Comparison of ENCODE assay signal across 1 cellular context in the genomic region with DNA sequence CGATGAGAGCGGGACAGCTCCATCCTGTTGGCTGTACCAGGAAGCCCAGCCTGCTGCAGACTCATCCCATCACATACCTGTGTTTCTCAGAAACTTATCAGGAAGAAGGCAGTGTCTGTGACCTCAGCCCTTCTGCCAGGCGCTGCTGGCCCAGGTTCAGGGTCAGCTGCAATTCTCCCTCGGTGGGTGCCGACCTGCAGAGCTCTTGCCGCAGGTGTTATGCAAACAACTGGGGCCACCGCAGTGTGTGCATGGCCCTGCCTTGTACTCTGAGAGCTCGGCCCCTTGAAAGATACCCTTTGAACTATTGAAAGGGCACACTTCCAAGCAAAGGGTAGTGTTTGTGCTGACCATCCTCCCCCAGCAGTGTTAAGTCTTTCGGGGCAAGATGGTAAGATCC.
TF ChIP-seq lines count a peak whose summit lies in the region.

No MANE protein-coding gene starts in this region.

TF ChIP-seq in HepG2, 621 proteins besides CTCF, POLR2A, EP300 and RAD21 (continued from another document and continues in another):
- TF ChIP-seq, protein P1, sequence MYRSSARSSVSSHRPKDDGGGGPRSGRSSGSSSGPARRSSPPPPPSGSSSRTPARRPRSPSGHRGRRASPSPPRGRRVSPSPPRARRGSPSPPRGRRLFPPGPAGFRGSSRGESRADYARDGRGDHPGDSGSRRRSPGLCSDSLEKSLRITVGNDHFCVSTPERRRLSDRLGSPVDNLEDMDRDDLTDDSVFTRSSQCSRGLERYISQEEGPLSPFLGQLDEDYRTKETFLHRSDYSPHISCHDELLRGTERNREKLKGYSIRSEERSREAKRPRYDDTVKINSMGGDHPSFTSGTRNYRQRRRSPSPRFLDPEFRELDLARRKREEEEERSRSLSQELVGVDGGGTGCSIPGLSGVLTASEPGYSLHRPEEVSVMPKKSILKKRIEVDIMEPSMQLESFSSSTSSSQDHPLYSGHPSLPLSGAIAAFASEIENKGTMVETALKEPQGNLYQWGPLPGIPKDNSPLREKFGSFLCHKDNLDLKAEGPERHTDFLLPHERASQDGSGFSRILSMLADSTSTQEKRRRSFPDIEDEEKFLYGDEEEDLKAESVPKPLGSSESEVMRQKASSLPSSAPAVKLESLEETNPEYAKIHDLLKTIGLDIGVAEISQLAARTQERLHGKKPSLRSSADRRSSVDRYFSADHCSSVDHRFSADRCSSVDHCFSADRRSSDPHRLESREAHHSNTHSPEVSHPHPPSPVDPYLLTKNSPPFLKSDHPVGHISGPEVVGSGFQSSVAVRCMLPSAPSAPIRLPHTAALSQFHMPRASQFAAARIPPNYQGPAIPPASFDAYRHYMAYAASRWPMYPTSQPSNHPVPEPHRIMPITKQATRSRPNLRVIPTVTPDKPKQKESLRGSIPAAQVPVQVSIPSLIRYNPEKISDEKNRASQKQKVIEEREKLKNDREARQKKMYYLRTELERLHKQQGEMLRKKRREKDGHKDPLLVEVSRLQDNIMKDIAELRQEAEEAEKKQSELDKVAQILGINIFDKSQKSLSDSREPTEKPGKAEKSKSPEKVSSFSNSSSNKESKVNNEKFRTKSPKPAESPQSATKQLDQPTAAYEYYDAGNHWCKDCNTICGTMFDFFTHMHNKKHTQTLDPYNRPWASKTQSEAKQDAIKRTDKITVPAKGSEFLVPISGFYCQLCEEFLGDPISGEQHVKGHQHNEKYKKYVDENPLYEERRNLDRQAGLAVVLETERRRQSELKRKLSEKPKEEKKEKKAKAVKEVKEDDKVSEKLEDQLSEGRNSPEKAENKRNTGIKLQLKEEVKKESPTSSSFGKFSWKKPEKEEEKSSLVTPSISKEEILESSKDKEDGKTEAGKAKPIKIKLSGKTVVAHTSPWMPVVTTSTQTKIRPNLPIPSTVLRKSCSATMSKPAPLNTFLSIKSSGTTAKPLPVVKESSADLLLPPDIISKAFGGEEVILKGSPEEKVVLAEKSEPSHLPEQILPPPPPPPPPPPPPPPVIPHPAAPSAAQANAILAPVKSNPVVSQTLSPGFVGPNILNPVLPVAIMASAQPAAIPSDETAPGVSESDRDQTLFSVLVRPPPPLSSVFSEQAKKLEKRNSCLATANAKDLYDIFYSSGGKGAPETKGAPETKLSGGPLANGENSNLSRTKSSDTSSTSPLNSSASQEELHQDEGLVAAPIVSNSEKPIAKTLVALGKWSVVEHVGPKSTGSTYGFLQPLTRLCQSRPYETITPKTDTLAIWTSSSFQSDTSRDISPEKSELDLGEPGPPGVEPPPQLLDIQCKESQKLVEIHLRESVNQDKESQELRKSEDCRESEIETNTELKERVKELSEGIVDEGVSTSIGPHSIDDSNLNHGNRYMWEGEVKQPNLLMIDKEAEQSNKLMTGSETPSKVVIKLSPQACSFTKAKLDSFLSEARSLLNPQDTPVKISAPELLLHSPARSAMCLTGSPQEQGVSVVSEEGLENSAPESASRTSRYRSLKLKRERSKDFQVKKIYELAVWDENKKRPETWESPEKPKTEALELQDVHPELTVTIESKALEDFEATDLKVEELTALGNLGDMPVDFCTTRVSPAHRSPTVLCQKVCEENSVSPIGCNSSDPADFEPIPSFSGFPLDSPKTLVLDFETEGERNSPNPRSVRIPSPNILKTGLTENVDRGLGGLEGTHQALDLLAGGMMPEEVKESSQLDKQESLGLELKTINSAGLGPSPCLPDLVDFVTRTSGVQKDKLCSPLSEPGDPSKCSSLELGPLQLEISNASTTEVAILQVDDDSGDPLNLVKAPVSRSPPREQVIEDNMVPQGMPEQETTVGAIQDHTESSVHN (CRISPR knock-in tag; IDR thresholded peaks at IDR 0.05), result 0 out of 2 replicates have a peak, but pooled peaks have one; percentile 55
- TF ChIP-seq NFKB2 (CRISPR knock-in tag; IDR thresholded peaks at IDR 0.05; ENCODE audit: borderline replicate concordance) (peak; percentile 48; the same call in 1 of the 2 replicates), ZNF331 (CRISPR knock-in tag; IDR thresholded peaks at IDR 0.05) (peak; percentile 73), ZNF788 (CRISPR knock-in tag; IDR thresholded peaks at IDR 0.05; ENCODE audit: borderline replicate concordance) (peak; percentile 86; the same call in 1 of the 2 replicates), KAT8 (CRISPR knock-in tag; IDR thresholded peaks at IDR 0.05) (0 out of 2 replicates have a peak, but pooled peaks have one; percentile 54), ZNF501 (CRISPR knock-in tag; IDR thresholded peaks at IDR 0.05) (0 out of 2 replicates have a peak, but pooled peaks have one; percentile 34), PHF21A (CRISPR knock-in tag; IDR thresholded peaks at IDR 0.05) (peak; percentile 49; the same call in 1 of the 2 replicates), SATB2 (CRISPR knock-in tag; IDR thresholded peaks at IDR 0.05) (no peak), ZSCAN25 (CRISPR knock-in tag; IDR thresholded peaks at IDR 0.05) (peak; percentile 44; the same call in 1 of the 2 replicates), ZNF451 (CRISPR knock-in tag; IDR thresholded peaks at IDR 0.05) (no peak), HNF4G (IDR thresholded peaks at IDR 0.05; ENCODE audit: borderline replicate concordance, low read depth, low read length) (peak; percentile 62; the same call in 1 of the 2 replicates), HNF4G (CRISPR knock-in tag; IDR thresholded peaks at IDR 0.05; ENCODE audit: borderline replicate concordance, low read depth) (peak; percentile 85), ZNF768 (CRISPR knock-in tag; IDR thresholded peaks at IDR 0.05) (0 out of 2 replicates have a peak, but pooled peaks have one; percentile 23), CREM (IDR thresholded peaks at IDR 0.05) (peak; percentile 51; the same call in 1 of the 2 replicates), CREM (CRISPR knock-in tag; IDR thresholded peaks at IDR 0.05) (no peak), CBFB (CRISPR knock-in tag; IDR thresholded peaks at IDR 0.05) (peak; percentile 49; the same call in 1 of the 2 replicates), FOXO1 (CRISPR knock-in tag; IDR thresholded peaks at IDR 0.05) (peak; percentile 79; the same call in 1 of the 2 replicates), TBX2 (CRISPR knock-in tag; IDR thresholded peaks at IDR 0.05; ENCODE audit: borderline replicate concordance) (peak; percentile 94), DMAP1 (CRISPR knock-in tag; IDR thresholded peaks at IDR 0.05) (no peak; the same call in 1 of the 2 replicates), NR2C2 (CRISPR knock-in tag; IDR thresholded peaks at IDR 0.05; ENCODE audit: borderline replicate concordance) (peak; percentile 82; the same call in 1 of the 2 replicates), ZNF10 (CRISPR knock-in tag; IDR thresholded peaks at IDR 0.05; ENCODE audit: borderline replicate concordance, low read depth) (no peak), RCOR2 (CRISPR knock-in tag; IDR thresholded peaks at IDR 0.05) (peak; percentile 54; the same call in 1 of the 2 replicates), SAP130 (CRISPR knock-in tag; IDR thresholded peaks at IDR 0.05; ENCODE audit: low read depth) (peak; percentile 51; the same call in 1 of the 2 replicates), BHLHE40 (IDR thresholded peaks at IDR 0.05; ENCODE audit: low read length) (no peak), ZFP36L1 (CRISPR knock-in tag; IDR thresholded peaks at IDR 0.05) (peak; percentile 46; the same call in 1 of the 2 replicates), FOXA1 (IDR thresholded peaks at IDR 0.05) (no peak), FOXA1 (CRISPR knock-in tag; IDR thresholded peaks at IDR 0.05) (peak; percentile 78), ATF7-NPFF (CRISPR knock-in tag; IDR thresholded peaks at IDR 0.05; ENCODE audit: low read depth) (0 out of 2 replicates have a peak, but pooled peaks have one; percentile 26), HDAC1 (CRISPR knock-in tag; IDR thresholded peaks at IDR 0.05) (peak; percentile 91), TARDBP (CRISPR knock-in tag; IDR thresholded peaks at IDR 0.05) (peak; percentile 77; the same call in 1 of the 2 replicates), SCMH1 (CRISPR knock-in tag; IDR thresholded peaks at IDR 0.05; ENCODE audit: borderline replicate concordance) (no peak), HMG20B (CRISPR knock-in tag; conservative IDR thresholded peaks at IDR 0.05) (0 out of 2 replicates have a peak, but pooled peaks have one; percentile 13)
- TF ChIP-seq, protein P2, sequence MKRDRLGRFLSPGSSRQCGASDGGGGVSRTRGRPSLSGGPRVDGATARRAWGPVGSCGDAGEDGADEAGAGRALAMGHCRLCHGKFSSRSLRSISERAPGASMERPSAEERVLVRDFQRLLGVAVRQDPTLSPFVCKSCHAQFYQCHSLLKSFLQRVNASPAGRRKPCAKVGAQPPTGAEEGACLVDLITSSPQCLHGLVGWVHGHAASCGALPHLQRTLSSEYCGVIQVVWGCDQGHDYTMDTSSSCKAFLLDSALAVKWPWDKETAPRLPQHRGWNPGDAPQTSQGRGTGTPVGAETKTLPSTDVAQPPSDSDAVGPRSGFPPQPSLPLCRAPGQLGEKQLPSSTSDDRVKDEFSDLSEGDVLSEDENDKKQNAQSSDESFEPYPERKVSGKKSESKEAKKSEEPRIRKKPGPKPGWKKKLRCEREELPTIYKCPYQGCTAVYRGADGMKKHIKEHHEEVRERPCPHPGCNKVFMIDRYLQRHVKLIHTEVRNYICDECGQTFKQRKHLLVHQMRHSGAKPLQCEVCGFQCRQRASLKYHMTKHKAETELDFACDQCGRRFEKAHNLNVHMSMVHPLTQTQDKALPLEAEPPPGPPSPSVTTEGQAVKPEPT (CRISPR knock-in tag; IDR thresholded peaks at IDR 0.05; ENCODE audit: low read depth), result no peak
- TF ChIP-seq, protein P3, sequence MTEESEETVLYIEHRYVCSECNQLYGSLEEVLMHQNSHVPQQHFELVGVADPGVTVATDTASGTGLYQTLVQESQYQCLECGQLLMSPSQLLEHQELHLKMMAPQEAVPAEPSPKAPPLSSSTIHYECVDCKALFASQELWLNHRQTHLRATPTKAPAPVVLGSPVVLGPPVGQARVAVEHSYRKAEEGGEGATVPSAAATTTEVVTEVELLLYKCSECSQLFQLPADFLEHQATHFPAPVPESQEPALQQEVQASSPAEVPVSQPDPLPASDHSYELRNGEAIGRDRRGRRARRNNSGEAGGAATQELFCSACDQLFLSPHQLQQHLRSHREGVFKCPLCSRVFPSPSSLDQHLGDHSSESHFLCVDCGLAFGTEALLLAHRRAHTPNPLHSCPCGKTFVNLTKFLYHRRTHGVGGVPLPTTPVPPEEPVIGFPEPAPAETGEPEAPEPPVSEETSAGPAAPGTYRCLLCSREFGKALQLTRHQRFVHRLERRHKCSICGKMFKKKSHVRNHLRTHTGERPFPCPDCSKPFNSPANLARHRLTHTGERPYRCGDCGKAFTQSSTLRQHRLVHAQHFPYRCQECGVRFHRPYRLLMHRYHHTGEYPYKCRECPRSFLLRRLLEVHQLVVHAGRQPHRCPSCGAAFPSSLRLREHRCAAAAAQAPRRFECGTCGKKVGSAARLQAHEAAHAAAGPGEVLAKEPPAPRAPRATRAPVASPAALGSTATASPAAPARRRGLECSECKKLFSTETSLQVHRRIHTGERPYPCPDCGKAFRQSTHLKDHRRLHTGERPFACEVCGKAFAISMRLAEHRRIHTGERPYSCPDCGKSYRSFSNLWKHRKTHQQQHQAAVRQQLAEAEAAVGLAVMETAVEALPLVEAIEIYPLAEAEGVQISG (CRISPR knock-in tag; IDR thresholded peaks at IDR 0.05), result peak; percentile 52; the same call in 1 of the 2 replicates
- TF ChIP-seq, protein P4, sequence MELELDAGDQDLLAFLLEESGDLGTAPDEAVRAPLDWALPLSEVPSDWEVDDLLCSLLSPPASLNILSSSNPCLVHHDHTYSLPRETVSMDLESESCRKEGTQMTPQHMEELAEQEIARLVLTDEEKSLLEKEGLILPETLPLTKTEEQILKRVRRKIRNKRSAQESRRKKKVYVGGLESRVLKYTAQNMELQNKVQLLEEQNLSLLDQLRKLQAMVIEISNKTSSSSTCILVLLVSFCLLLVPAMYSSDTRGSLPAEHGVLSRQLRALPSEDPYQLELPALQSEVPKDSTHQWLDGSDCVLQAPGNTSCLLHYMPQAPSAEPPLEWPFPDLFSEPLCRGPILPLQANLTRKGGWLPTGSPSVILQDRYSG (CRISPR knock-in tag; IDR thresholded peaks at IDR 0.05), result no peak
- TF ChIP-seq, protein P5, sequence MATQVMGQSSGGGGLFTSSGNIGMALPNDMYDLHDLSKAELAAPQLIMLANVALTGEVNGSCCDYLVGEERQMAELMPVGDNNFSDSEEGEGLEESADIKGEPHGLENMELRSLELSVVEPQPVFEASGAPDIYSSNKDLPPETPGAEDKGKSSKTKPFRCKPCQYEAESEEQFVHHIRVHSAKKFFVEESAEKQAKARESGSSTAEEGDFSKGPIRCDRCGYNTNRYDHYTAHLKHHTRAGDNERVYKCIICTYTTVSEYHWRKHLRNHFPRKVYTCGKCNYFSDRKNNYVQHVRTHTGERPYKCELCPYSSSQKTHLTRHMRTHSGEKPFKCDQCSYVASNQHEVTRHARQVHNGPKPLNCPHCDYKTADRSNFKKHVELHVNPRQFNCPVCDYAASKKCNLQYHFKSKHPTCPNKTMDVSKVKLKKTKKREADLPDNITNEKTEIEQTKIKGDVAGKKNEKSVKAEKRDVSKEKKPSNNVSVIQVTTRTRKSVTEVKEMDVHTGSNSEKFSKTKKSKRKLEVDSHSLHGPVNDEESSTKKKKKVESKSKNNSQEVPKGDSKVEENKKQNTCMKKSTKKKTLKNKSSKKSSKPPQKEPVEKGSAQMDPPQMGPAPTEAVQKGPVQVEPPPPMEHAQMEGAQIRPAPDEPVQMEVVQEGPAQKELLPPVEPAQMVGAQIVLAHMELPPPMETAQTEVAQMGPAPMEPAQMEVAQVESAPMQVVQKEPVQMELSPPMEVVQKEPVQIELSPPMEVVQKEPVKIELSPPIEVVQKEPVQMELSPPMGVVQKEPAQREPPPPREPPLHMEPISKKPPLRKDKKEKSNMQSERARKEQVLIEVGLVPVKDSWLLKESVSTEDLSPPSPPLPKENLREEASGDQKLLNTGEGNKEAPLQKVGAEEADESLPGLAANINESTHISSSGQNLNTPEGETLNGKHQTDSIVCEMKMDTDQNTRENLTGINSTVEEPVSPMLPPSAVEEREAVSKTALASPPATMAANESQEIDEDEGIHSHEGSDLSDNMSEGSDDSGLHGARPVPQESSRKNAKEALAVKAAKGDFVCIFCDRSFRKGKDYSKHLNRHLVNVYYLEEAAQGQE (IDR thresholded peaks at IDR 0.05; ENCODE audit: borderline replicate concordance in 1 of 2, low read depth in 1 of 2, low read length in 2 of 2), result no peak
- TF ChIP-seq, protein P6, sequence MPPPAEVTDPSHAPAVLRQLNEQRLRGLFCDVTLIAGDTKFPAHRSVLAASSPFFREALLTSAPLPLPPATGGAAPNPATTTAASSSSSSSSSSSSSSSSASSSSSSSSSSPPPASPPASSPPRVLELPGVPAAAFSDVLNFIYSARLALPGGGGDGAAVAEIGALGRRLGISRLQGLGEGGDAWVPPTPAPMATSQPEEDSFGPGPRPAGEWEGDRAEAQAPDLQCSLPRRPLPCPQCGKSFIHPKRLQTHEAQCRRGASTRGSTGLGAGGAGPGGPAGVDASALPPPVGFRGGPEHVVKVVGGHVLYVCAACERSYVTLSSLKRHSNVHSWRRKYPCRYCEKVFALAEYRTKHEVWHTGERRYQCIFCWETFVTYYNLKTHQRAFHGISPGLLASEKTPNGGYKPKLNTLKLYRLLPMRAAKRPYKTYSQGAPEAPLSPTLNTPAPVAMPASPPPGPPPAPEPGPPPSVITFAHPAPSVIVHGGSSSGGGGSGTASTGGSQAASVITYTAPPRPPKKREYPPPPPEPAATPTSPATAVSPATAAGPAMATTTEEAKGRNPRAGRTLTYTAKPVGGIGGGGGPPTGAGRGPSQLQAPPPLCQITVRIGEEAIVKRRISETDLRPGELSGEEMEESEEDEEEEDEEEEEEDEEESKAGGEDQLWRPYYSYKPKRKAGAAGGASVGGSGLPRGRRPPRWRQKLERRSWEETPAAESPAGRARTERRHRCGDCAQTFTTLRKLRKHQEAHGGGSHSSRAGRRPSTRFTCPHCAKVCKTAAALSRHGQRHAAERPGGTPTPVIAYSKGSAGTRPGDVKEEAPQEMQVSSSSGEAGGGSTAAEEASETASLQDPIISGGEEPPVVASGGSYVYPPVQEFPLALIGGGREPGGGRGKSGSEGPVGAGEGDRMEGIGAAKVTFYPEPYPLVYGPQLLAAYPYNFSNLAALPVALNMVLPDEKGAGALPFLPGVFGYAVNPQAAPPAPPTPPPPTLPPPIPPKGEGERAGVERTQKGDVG (CRISPR knock-in tag; IDR thresholded peaks at IDR 0.05; ENCODE audit: borderline replicate concordance), result peak; percentile 93; the same call in 1 of the 2 replicates
